ENCODE assay signal across 35 cellular contexts in the genomic region with DNA sequence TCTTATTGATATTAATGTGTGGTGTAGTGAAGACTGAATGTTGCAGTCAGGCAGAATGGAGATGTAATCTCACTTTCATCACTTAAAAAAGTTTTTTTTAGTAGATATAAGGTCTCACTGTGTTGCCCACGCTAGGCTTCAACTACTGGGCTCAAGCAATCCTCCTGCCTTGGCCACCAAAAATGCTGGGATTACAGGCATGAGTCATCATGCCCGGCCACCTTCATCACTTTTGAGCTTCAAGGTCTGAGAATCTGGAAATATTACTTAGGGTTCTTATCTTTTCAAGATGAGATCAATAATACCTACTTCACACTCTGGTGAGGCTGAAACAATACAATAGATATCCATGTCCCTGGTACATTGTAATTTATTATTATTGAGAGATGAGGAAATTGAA. TPM values are rescaled to one million over a fixed set of nuclear protein-coding genes. Genes with fewer than 3 reads are reported as not detected.
"Had no signal": no experiment of that assay in that cellular context is flagged by ENCODE, and none has a peak within 500 bp of the region (broad histone marks: within the 10 kb centered on the region; RNA-seq: fewer than 3 reads in every experiment).

No MANE protein-coding gene starts in this region.

- H3K27me3 ChIP-seq: adrenal gland had no signal

- ATAC-seq: activated naive CD4-positive, alpha-beta T cell treated with anti-CD3 and anti-CD28 coated beads, Interleukin-2, amount 50 U/mL, for 72 hours; activated T-cell treated with anti-CD3 and anti-CD28 coated beads, Interleukin-2, amount 50 U/mL, for 4 hours; PC-3; Right ventricle myocardium inferior had no signal

- H3K4me1 ChIP-seq: adrenal gland had no signal

- H3K27ac ChIP-seq: adrenal gland, RWPE1 had no signal

- H3K36me3 ChIP-seq: adrenal gland had no signal

- DNase-seq: activated B cell treated with CpG ODN at 0.5 μM for 24 hours; activated CD4-positive, alpha-beta memory T cell treated with anti-CD3 and anti-CD28 coated beads for 36 hours; activated CD4-positive, alpha-beta T cell treated with anti-CD3 and anti-CD28 coated beads for 4 hours; activated CD4-positive, alpha-beta T cell treated with anti-CD3 and anti-CD28 coated beads, Interleukin-2, amount 50 U/mL, for 1 hour; activated CD4-positive, CD25-positive, alpha-beta regulatory T cell treated with anti-CD3 and anti-CD28 coated beads, Interleukin-2, amount 50 U/mL, for 72 hours; activated CD8-positive, alpha-beta memory T cell treated with anti-CD3 and anti-CD28 coated beads, Interleukin-2, amount 50 U/mL, for 4 hours; activated gamma-delta T cell treated with Interleukin-2 at 50 U/mL for 16 hours; activated naive CD4-positive, alpha-beta T cell treated with anti-CD3 and anti-CD28 coated beads for 36 hours; activated T-cell treated with anti-CD3 and anti-CD28 coated beads for 4 hours; activated T-cell treated with anti-CD3 and anti-CD28 coated beads, Interleukin-2, amount 50 U/mL, for 4 hours; adrenal gland; caudate nucleus; cerebellar nuclear complex; Karpas-422; MM.1S; MV-4-11; NCI-H1092; NCI-H1436 treated with DMSO at 0.1 percent for 48 hours; NCI-H1694 treated with DMSO at 0.1 percent for 48 hours; NCI-H2029; NCI-H510A; NCI-H526; NCI-H748 treated with DMSO at 0.1 percent for 48 hours; NK-92 treated with Interleukin-12 subunit alpha and Interleukin-12 subunit beta, amount 100 ng/mL, for 24 hours; PC-3; SIG-M5; T1000 had no signal

- H3K9me3 ChIP-seq: adrenal gland had no signal

- H3K4me3 ChIP-seq: adrenal gland had no signal

- FAIRE-seq: bronchial epithelial cell, RCC 7860 had no signal

RNA-seq across cellular contexts. Expression of a gene that starts 31.6 kb away (rescaled TPM):
- total RNA-seq: activated B cell treated with CpG ODN at 0.5 μM for 24 hours; activated T-helper 1 cell treated with anti-CD3 and anti-CD28 coated beads, Interleukin-12 subunit alpha, Interleukin-12 subunit beta, Interleukin-2, Interleukin-4 antibody, amounts not matched to agents 30 ng/mL and 10 ng/mL and 1 ng/mL, durations not matched to agents 14 hours and 24 hours and 36 hours; T-helper 1 cell treated with Interleukin-12 subunit alpha and Interleukin-12 subunit beta and Interleukin-4 antibody, amounts not matched to agents 30 ng/mL and 1 ng/mL, for 36 hours; T-helper 2 cell treated with Interferon-gamma antibody and Interleukin-4, amounts not matched to agents 100 ng/mL and 5 ng/mL, for 36 hours had no signal
